In genomic region chr1:64941466-64942117, GRCh38 we compare ENCODE assay signal across 1 cellular context.
TF ChIP-seq lines count a peak whose summit lies in the region.

No MANE protein-coding gene starts in this region.

TF ChIP-seq in GM23338, 12 proteins besides CTCF, POLR2A, EP300 and RAD21 (continued from another document):
- TF ChIP-seq, protein P1, sequence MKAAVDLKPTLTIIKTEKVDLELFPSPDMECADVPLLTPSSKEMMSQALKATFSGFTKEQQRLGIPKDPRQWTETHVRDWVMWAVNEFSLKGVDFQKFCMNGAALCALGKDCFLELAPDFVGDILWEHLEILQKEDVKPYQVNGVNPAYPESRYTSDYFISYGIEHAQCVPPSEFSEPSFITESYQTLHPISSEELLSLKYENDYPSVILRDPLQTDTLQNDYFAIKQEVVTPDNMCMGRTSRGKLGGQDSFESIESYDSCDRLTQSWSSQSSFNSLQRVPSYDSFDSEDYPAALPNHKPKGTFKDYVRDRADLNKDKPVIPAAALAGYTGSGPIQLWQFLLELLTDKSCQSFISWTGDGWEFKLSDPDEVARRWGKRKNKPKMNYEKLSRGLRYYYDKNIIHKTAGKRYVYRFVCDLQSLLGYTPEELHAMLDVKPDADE (IDR thresholded peaks at IDR 0.05): no peak
- no peak for TF ChIP-seq ZNF331 (CRISPR knock-in tag; IDR thresholded peaks at IDR 0.05; ENCODE audit: low read depth)
- no peak for TF ChIP-seq ZNF114 (CRISPR knock-in tag; IDR thresholded peaks at IDR 0.05)
- TF ChIP-seq EZH2phosphoT487 (IDR thresholded peaks at IDR 0.05; ENCODE audit: unreplicated experiment): no peak
- TF ChIP-seq STAT1 (IDR thresholded peaks at IDR 0.05; ENCODE audit: unreplicated experiment): no peak
- TF ChIP-seq REST (IDR thresholded peaks at IDR 0.05; ENCODE audit: unreplicated experiment): no peak
- TF ChIP-seq CREB1 (CRISPR knock-in tag; IDR thresholded peaks at IDR 0.05; ENCODE audit: low read depth): no peak
- TF ChIP-seq JUNB (IDR thresholded peaks at IDR 0.05; ENCODE audit: unreplicated experiment): no peak
- TF ChIP-seq POLR2AphosphoS5 (IDR thresholded peaks at IDR 0.05; ENCODE audit: low read depth): no peak
- no peak for TF ChIP-seq NANOG (IDR thresholded peaks at IDR 0.05; ENCODE audit: borderline replicate concordance)
